ENCODE assay signal across 8 cellular contexts in the genomic region with DNA sequence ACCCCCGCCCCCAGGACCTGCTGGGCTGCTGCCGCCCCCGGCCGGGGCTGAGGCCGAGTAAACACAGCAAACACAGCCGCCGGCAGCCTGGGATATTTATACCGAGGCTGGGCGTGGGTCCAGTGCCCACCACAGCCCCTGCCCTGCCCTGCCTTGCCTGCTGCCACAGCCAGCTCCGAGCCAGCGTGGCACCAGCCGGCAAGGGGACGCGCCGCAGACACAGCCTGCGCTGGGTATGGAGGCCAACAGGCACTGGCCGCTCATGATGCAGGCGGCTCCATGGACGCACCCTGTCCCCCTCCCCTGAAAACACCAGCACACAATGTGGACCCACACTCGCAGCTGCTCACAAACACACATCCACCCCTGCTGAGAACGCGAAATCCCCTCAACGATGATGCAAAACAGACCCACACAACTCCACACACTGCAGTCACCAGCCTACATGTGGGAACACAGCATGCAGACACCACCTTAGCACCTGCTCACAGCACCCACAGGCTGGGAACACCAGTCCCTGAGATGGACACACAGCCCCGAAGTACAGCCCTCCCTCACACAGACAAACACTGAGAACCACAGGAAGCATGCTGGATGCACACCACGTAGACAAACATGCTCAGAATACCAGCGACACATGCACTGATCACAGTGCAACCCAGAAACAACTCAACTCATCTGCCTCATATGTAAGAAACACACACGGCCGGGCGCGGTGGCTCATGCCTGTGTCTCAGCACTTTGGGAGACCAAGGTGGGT. TPM values are rescaled to one million over a fixed set of nuclear protein-coding genes. Genes with fewer than 3 reads are reported as not detected.
DNase-seq lines count a peak whose midpoint lies in the region; ATAC-seq and TF ChIP-seq lines count a peak whose summit lies in the region.

No MANE protein-coding gene starts in this region.

- peaks cover 52% of the 10 kb centered on the region for H3F3A ChIP-seq in DOHH2 (ENCODE audit: control insufficient read depth, insufficient read depth)

- no peaks in the 10 kb centered on the region for H3K9me2 ChIP-seq in DOHH2 (replicated peaks; ENCODE audit: control insufficient read depth, low read length)

- H4K91ac ChIP-seq in IMR-90 (ENCODE audit: insufficient read depth, low read depth, low read length), result peak overlapping the region; percentile 94

- TF ChIP-seq CTCF in DOHH2 (IDR thresholded peaks at IDR 0.05; ENCODE audit: low read depth, low read length, poor library complexity, severe bottlenecking), result no peak
- no peak for TF ChIP-seq CTCF in IMR-90 (conservative IDR thresholded peaks at IDR 0.05; ENCODE audit: low read depth, low read length)

- in situ Hi-C loops in IMR-90 (cut with MboI; ENCODE audit: low sequenced_read_pairs), result no loop called here

- H3K4me1 ChIP-seq in DOHH2 (ENCODE audit: control insufficient read depth, low read length) (peaks cover 68% of the 10 kb centered on the region), IMR-90 (ENCODE audit: control insufficient read depth, insufficient read depth, low read length) (peaks cover 63% of the 10 kb centered on the region)

- peaks cover 15 to 68% of the 10 kb centered on the region in 2 experiments for H3K79me1 ChIP-seq in IMR-90 (ENCODE audit: low read depth in 1 of 2, low read length in 2 of 2)

- peak overlapping the region; percentile 48 for H3K56ac ChIP-seq in IMR-90 (ENCODE audit: extremely low read depth, insufficient read depth, low read length)

- H2BK5ac ChIP-seq in IMR-90 (ENCODE audit: low read depth, low read length, poor library complexity, severe bottlenecking), result peak overlapping the region; percentile 96

- H3K18ac ChIP-seq in IMR-90 (ENCODE audit: low read depth, low read length), result peak overlapping the region; percentile 84

- peak overlapping the region; percentile 100 for H2AK5ac ChIP-seq in IMR-90 (ENCODE audit: low read depth, low read length)

- peak overlapping the region; percentile 69 for H2AFZ ChIP-seq in IMR-90 (replicated peaks; ENCODE audit: low read length, poor library complexity)

- no peaks in the 10 kb centered on the region for H3K9me3 ChIP-seq in DOHH2 (ENCODE audit: control insufficient read depth, insufficient read depth, low read length)
- H3K9me3 ChIP-seq in IMR-90 (ENCODE audit: control insufficient read depth, insufficient read depth, low read length), result no peaks in the 10 kb centered on the region

- POLR2A ChIA-PET in IMR-90 (lab: Charles Lee; ENCODE audit: unreplicated experiment), result no interaction called here
- POLR2A ChIA-PET in HEK293T (lab: Yijun Ruan, JAX), result no interaction called here

- H3K4me3 ChIP-seq in DOHH2 (ENCODE audit: low read length) (peak overlapping the region; percentile 81), IMR-90 (ENCODE audit: insufficient read depth, low read depth, low read length) (no peak overlapping the region)

- H3K4ac ChIP-seq in IMR-90 (ENCODE audit: low read depth, low read length), result peak overlapping the region; percentile 99

- intact Hi-C loops in IMR-90 (cut with micrococcal nuclease), result no loop called here

- dilution Hi-C loops in IMR-90 (cut with HindIII; ENCODE audit: low sequenced_read_pairs, unreplicated experiment), result no loop called here

- peaks cover 58% of the 10 kb centered on the region for H3K36me3 ChIP-seq in DOHH2 (ENCODE audit: control insufficient read depth, low read length)
- H3K36me3 ChIP-seq in IMR-90 (ENCODE audit: control insufficient read depth, insufficient read depth, low read length), result peaks cover 24% of the 10 kb centered on the region

- H3K9me1 ChIP-seq in IMR-90 (ENCODE audit: insufficient read depth, low read length), result peaks cover 37% of the 10 kb centered on the region

- DNase-seq in IMR-90 (peak; percentile 80), brain pericyte (ENCODE audit: low read depth, low spot score) (peak; percentile 89), substantia nigra (lab: John Stamatoyannopoulos, UW) (peak in 8 of 49 donors; percentile 10 to 67 (median 24)), cerebellar cortex (ENCODE audit: low spot score) (no peak), NCI-H2107 treated with DMSO at 0.1 percent for 48 hours (lab: John Stamatoyannopoulos, UW; ENCODE audit: unreplicated experiment) (no peak), HEK293T (ENCODE audit: extremely low spot score) (no peak)

- peak overlapping the region; percentile 80 for H2BK20ac ChIP-seq in IMR-90 (ENCODE audit: low read depth, low read length)

- TF ChIP-seq POLR2A in IMR-90 (IDR thresholded peaks at IDR 0.05; ENCODE audit: low read depth, low read length), result no peak; the same call in 1 of the 2 replicates

- peaks cover 20% of the 10 kb centered on the region for H3K79me2 ChIP-seq in DOHH2 (ENCODE audit: control insufficient read depth, low read length)

- H3K27me3 ChIP-seq in DOHH2 (ENCODE audit: control insufficient read depth, low read length) (no peaks in the 10 kb centered on the region), IMR-90 (ENCODE audit: control insufficient read depth, insufficient read depth, low read length) (no peaks in the 10 kb centered on the region), layer of hippocampus (ENCODE audit: control insufficient read depth, insufficient read depth, low read length) (peaks cover 3% of the 10 kb centered on the region)

- H4K20me1 ChIP-seq in DOHH2 (ENCODE audit: control insufficient read depth, insufficient read depth, low read depth, low read length) (0 out of 2 replicates have a peak, but pooled peaks cover 4% of the 10 kb centered on the region), IMR-90 (ENCODE audit: insufficient read depth, low read length) (peaks cover 55% of the 10 kb centered on the region)

- H3K9ac ChIP-seq in IMR-90 (ENCODE audit: low read depth, low read length), result peak overlapping the region; percentile 73

- ATAC-seq in IMR-90 (ENCODE audit: low read depth), result no peak

- TF ChIP-seq RAD21 in IMR-90 (IDR thresholded peaks at IDR 0.05; ENCODE audit: low read length), result no peak

- peak overlapping the region; percentile 95 for H2AK9ac ChIP-seq in IMR-90 (replicated peaks; ENCODE audit: low read depth, low read length, poor library complexity)

- CTCF ChIA-PET in IMR-90 (lab: Yijun Ruan, JAX), result no interaction called here
- CTCF ChIA-PET in HEK293T (lab: Yijun Ruan, JAX), result no interaction called here

- peak overlapping the region; percentile 21 to 89; a peak in 3 of 4 replicates for H4K8ac ChIP-seq in IMR-90 (ENCODE audit: low read depth in 2 of 2, low read length in 2 of 2)

- H3K23ac ChIP-seq in IMR-90 (ENCODE audit: low read depth, low read length), result peak overlapping the region; percentile 82

- H3K27ac ChIP-seq in DOHH2 (ENCODE audit: low read depth, low read length) (peak overlapping the region; percentile 96), IMR-90 (ENCODE audit: insufficient read depth, low read length) (peak overlapping the region; percentile 96), layer of hippocampus (ENCODE audit: low read depth, low read length) (peak overlapping the region; percentile 73), substantia nigra (ENCODE audit: low read depth, low read length, poor library complexity, severe bottlenecking) (peak overlapping the region; percentile 61)

- peak overlapping the region; percentile 55; the same call in 2 of the 3 replicates for H2BK15ac ChIP-seq in IMR-90 (ENCODE audit: low read depth, low read length)

- H3K14ac ChIP-seq in IMR-90 (replicated peaks; ENCODE audit: low read depth, low read length), result peak overlapping the region; percentile 71

- H3K4me2 ChIP-seq in DOHH2 (ENCODE audit: low read length) (peak overlapping the region; percentile 99), IMR-90 (ENCODE audit: low read depth, low read length) (peak overlapping the region; percentile 56)

- H4K5ac ChIP-seq in IMR-90 (ENCODE audit: low read depth, low read length), result peak overlapping the region; percentile 90

- peak overlapping the region; percentile 99 for H2BK120ac ChIP-seq in IMR-90 (ENCODE audit: low read depth, low read length)

- no TSS peak for BruUV-seq in IMR-90 (replicated peaks; lab: Mats Ljungman, UMichigan)

- 16% methylated on average over 4 of the region's 30 CpGs; no CpG with 5 or more reads in 1 of the 2 experiments for WGBS in IMR-90 (ENCODE audit: extremely low coverage in 2 of 2, insufficient read length in 1 of 2), 2 experiments

TF ChIP-seq in IMR-90, 13 proteins besides CTCF, POLR2A, EP300 and RAD21:
- TF ChIP-seq CEBPB (IDR thresholded peaks at IDR 0.05; ENCODE audit: low read depth, low read length) (0 out of 2 replicates have a peak, but pooled peaks have one; percentile 5), RCOR1 (IDR thresholded peaks at IDR 0.05; ENCODE audit: insufficient replicate concordance, low read length) (no peak), NFE2L2 (IDR thresholded peaks at IDR 0.05; ENCODE audit: low read depth, low read length) (no peak)

TF ChIP-seq in HEK293T, 16 proteins besides CTCF, POLR2A, EP300 and RAD21:
- TF ChIP-seq LEF1 (IDR thresholded peaks at IDR 0.05; ENCODE audit: borderline replicate concordance) (no peak), FOXA1 (IDR thresholded peaks at IDR 0.05) (no peak), ZNF384 (IDR thresholded peaks at IDR 0.05) (no peak)

RNA-seq across cellular contexts. Expression of gene CCDC97, which starts 16.2 kb away (rescaled TPM):
- total RNA-seq in IMR-90 (2012; rRNA removed), result 4.1 and 5.8 TPM in 2 replicates
- polyA plus RNA-seq in IMR-90 (2012; rRNA removed), result 11.0 and 11.9 TPM in 2 replicates
- 8.9 and 11.5 TPM in 2 replicates for polyA plus RNA-seq in IMR-90 (2012; cell fraction: cytosol; rRNA removed)
- polyA plus RNA-seq in IMR-90 (2012; cell fraction: nucleus; rRNA removed; ENCODE audit: low replicate concordance), result 14.3 and 15.7 TPM in 2 replicates

RNA-seq across cellular contexts. Expression of gene TGFB1, which starts 27.6 kb away (rescaled TPM):
- 3.2 and 3.9 TPM in 2 replicates for total RNA-seq in IMR-90 (2012; rRNA removed)
- polyA plus RNA-seq in IMR-90 (2012; rRNA removed), result 26.7 and 27.8 TPM in 2 replicates
- 26.6 and 36.6 TPM in 2 replicates for polyA plus RNA-seq in IMR-90 (2012; cell fraction: cytosol; rRNA removed)
- polyA plus RNA-seq in IMR-90 (2012; cell fraction: nucleus; rRNA removed; ENCODE audit: low replicate concordance), result 47.5 and 90.5 TPM in 2 replicates

RNA-seq across cellular contexts. Expression of gene B9D2, which starts 37.8 kb away (rescaled TPM):
- 4.7 and 6.1 TPM in 2 replicates for total RNA-seq in IMR-90 (2012; rRNA removed)
- polyA plus RNA-seq in IMR-90 (2012; rRNA removed), result 9.7 and 11.5 TPM in 2 replicates
- 10.3 and 13.1 TPM in 2 replicates for polyA plus RNA-seq in IMR-90 (2012; cell fraction: cytosol; rRNA removed)
- 4.0 and 7.2 TPM in 2 replicates for polyA plus RNA-seq in IMR-90 (2012; cell fraction: nucleus; rRNA removed; ENCODE audit: low replicate concordance)

RNA-seq across cellular contexts. Expression of gene TMEM91, which starts 50.2 kb away (rescaled TPM):
- total RNA-seq in IMR-90 (2012; rRNA removed), result 1.4 and 1.9 TPM in 2 replicates
- 4.8 and 5.5 TPM in 2 replicates for polyA plus RNA-seq in IMR-90 (2012; rRNA removed)
- polyA plus RNA-seq in IMR-90 (2012; cell fraction: cytosol; rRNA removed), result 4.8 and 7.3 TPM in 2 replicates
- polyA plus RNA-seq in IMR-90 (2012; cell fraction: nucleus; rRNA removed; ENCODE audit: low replicate concordance), result 28.2 and 31.9 TPM in 2 replicates

Comparison
In these comparisons a context has a peak if more than half of its experiments do, and no peak if none do; other contexts are left out.
1. DNase-seq: peak in IMR-90 (single experiment) and brain pericyte (single experiment); none in cerebellar cortex (single experiment), NCI-H2107 treated with DMSO at 0.1 percent for 48 hours (single experiment) and HEK293T (single experiment).
2. Peak in every context shown above with its lines, with median percentiles within 50 percentile points of each other: H3K27ac ChIP-seq.